1 cellular context compared by ENCODE assay signal in genomic region chr14:91380116-91380515, GRCh38.
TF ChIP-seq lines count a peak whose summit lies in the region.

No MANE protein-coding gene starts in this region.

TF ChIP-seq in HEK293, 187 proteins besides CTCF, POLR2A, EP300 and RAD21 (continued from another document):
- no peak for TF ChIP-seq ZSCAN5A (tag by site-specific recombination; IDR thresholded peaks at IDR 0.05)
- TF ChIP-seq ZNF791 (tag by site-specific recombination; IDR thresholded peaks at IDR 0.05): no peak
- TF ChIP-seq ZNF133 (tag by site-specific recombination; IDR thresholded peaks at IDR 0.05): no peak
- TF ChIP-seq ZNF341 (tag by site-specific recombination; IDR thresholded peaks at IDR 0.05; ENCODE audit: low read depth): no peak
TF ChIP-seq in HEK293: peak in this region for 0.
